26 cellular contexts compared by ENCODE assay signal in genomic region chr12:68349083-68349700, GRCh38. TPM values are rescaled to one million over a fixed set of nuclear protein-coding genes. Genes with fewer than 3 reads are reported as not detected.
DNase-seq lines count a peak whose midpoint lies in the region; ATAC-seq, FAIRE-seq and TF ChIP-seq lines count a peak whose summit lies in the region.
"Had no signal": no experiment of that assay in that cellular context is flagged by ENCODE, and none has a peak within 500 bp of the region (broad histone marks: within the 10 kb centered on the region; RNA-seq: fewer than 3 reads in every experiment).

No MANE protein-coding gene starts in this region.

- H2AK5ac ChIP-seq in IMR-90 (ENCODE audit: low read depth, low read length), result no peak overlapping the region

- H4K5ac ChIP-seq in IMR-90 (ENCODE audit: low read depth, low read length), result no peak overlapping the region

- no peaks in the 10 kb centered on the region for H3K9me3 Mint-ChIP-seq in astrocyte (ENCODE audit: unreplicated experiment)
- H3K9me3 Mint-ChIP-seq in nephron, result no peaks in the 10 kb centered on the region
- no peaks in the 10 kb centered on the region for H3K9me3 Mint-ChIP-seq in natural killer cell treated with Interleukin-12 subunit alpha and Interleukin-12 subunit beta and Interleukin-15 and Interleukin-18, amount 100 ng/mL, for 72 hours
- H3K9me3 Mint-ChIP-seq: activated CD4-positive, alpha-beta memory T cell treated with anti-CD3 and anti-CD28 coated beads for 36 hours; CD8-positive, alpha-beta T cell; stimulated activated naive CD8-positive, alpha-beta T cell treated with anti-CD3 and anti-CD28 coated beads, Interleukin-15, Interleukin-2, amounts not matched to agents 100 ng/mL and 50 ng/mL, for 24 hours; type B pancreatic cell had no signal

- no peak overlapping the region for H3K9ac ChIP-seq in IMR-90 (ENCODE audit: low read depth, low read length)
- H3K9ac ChIP-seq in astrocyte (ENCODE audit: low read length), result no peak overlapping the region

- H3K4me3 ChIP-seq in IMR-90 (ENCODE audit: insufficient read depth, low read depth, low read length), result no peak overlapping the region
- H3K4me3 ChIP-seq in astrocyte (ENCODE audit: insufficient read depth, low read depth, low read length), result no peak overlapping the region
- no peak overlapping the region for H3K4me3 ChIP-seq in foreskin fibroblast (ENCODE audit: low read depth in 1 of 2, low read length in 2 of 2)
- H3K4me3 ChIP-seq: esophagus squamous epithelium, heart right ventricle, lung, skin epidermis had no signal

- no TSS peak for BruUV-seq in IMR-90 (replicated peaks; lab: Mats Ljungman, UMichigan)

- no peaks in the 10 kb centered on the region for H3K79me2 ChIP-seq in astrocyte (ENCODE audit: insufficient read depth, low read length)

- intact Hi-C loops in IMR-90 (cut with micrococcal nuclease), result no loop called here

- H3K18ac ChIP-seq in IMR-90 (ENCODE audit: low read depth, low read length), result no peak overlapping the region

- dilution Hi-C loops in IMR-90 (cut with HindIII; ENCODE audit: low sequenced_read_pairs, unreplicated experiment), result no loop called here

- no peaks in the 10 kb centered on the region for H3K9me1 ChIP-seq in IMR-90 (ENCODE audit: insufficient read depth, low read length)

- DNase-seq in IMR-90, result peak; percentile 22
- DNase-seq in NCI-H2107 treated with DMSO at 0.1 percent for 48 hours (lab: John Stamatoyannopoulos, UW; ENCODE audit: unreplicated experiment), result peak; percentile 99
- DNase-seq in astrocyte (ENCODE audit: low read depth), result peak; percentile 56
- no peak for DNase-seq in foreskin fibroblast
- DNase-seq in natural killer cell treated with Interleukin-12 subunit alpha and Interleukin-12 subunit beta and Interleukin-15 and Interleukin-18, amount 100 ng/mL, for 72 hours (ENCODE audit: low spot score), result no peak
- DNase-seq: activated CD4-positive, alpha-beta memory T cell treated with anti-CD3 and anti-CD28 coated beads for 36 hours; activated naive CD4-positive, alpha-beta T cell; amygdala; CD8-positive, alpha-beta T cell; DND-41; esophagus squamous epithelium; heart right ventricle; KG1; naive B cell; NCI-H510A; posterior cingulate gyrus had no signal

- H4K20me1 ChIP-seq in IMR-90 (ENCODE audit: insufficient read depth, low read length) (no peaks in the 10 kb centered on the region), astrocyte (ENCODE audit: insufficient read depth, low read length) (no peaks in the 10 kb centered on the region)

- ATAC-seq in IMR-90 (ENCODE audit: low read depth) (peak; percentile 63), HG02678 (IDR thresholded peaks at IDR 0.05; ENCODE audit: unreplicated experiment) (no peak), HG03039 (IDR thresholded peaks at IDR 0.05; ENCODE audit: unreplicated experiment) (no peak)
- ATAC-seq in natural killer cell treated with Interleukin-12 subunit alpha and Interleukin-12 subunit beta and Interleukin-15 and Interleukin-18, amount 100 ng/mL, for 72 hours, result no peak
- ATAC-seq: CD8-positive, alpha-beta T cell; HCT116; heart right ventricle had no signal

- H3K56ac ChIP-seq in IMR-90 (ENCODE audit: extremely low read depth, insufficient read depth, low read length), result no peak overlapping the region

- H2BK5ac ChIP-seq in IMR-90 (ENCODE audit: low read depth, low read length, poor library complexity, severe bottlenecking), result no peak overlapping the region

- POLR2A ChIA-PET in IMR-90 (lab: Charles Lee; ENCODE audit: unreplicated experiment), result no interaction called here

- H3K36me3 Mint-ChIP-seq in astrocyte (ENCODE audit: low read depth, unreplicated experiment) (no peaks in the 10 kb centered on the region), nephron (ENCODE audit: low read depth) (no peaks in the 10 kb centered on the region)
- no peaks in the 10 kb centered on the region for H3K36me3 Mint-ChIP-seq in natural killer cell treated with Interleukin-12 subunit alpha and Interleukin-12 subunit beta and Interleukin-15 and Interleukin-18, amount 100 ng/mL, for 72 hours
- H3K36me3 Mint-ChIP-seq: activated CD4-positive, alpha-beta memory T cell treated with anti-CD3 and anti-CD28 coated beads for 36 hours; CD8-positive, alpha-beta T cell; naive B cell; type B pancreatic cell had no signal

- no peak for TF ChIP-seq POLR2A in IMR-90 (IDR thresholded peaks at IDR 0.05; ENCODE audit: low read depth, low read length)

- H3K36me3 ChIP-seq in IMR-90 (ENCODE audit: control insufficient read depth, insufficient read depth, low read length) (no peaks in the 10 kb centered on the region), astrocyte (ENCODE audit: insufficient read depth, low read length) (no peaks in the 10 kb centered on the region)
- H3K36me3 ChIP-seq: esophagus squamous epithelium, heart right ventricle had no signal

- no peak overlapping the region for H2AK9ac ChIP-seq in IMR-90 (replicated peaks; ENCODE audit: low read depth, low read length, poor library complexity)

- H3K4me3 Mint-ChIP-seq in astrocyte (ENCODE audit: unreplicated experiment) (no peak overlapping the region), nephron (no peak overlapping the region)
- H3K4me3 Mint-ChIP-seq in natural killer cell treated with Interleukin-12 subunit alpha and Interleukin-12 subunit beta and Interleukin-15 and Interleukin-18, amount 100 ng/mL, for 72 hours, result no peak overlapping the region
- H3K4me3 Mint-ChIP-seq: activated CD4-positive, alpha-beta memory T cell treated with anti-CD3 and anti-CD28 coated beads for 36 hours; CD8-positive, alpha-beta T cell; naive B cell; stimulated activated naive CD8-positive, alpha-beta T cell treated with anti-CD3 and anti-CD28 coated beads, Interleukin-15, Interleukin-2, amounts not matched to agents 100 ng/mL and 50 ng/mL, for 24 hours; T-helper 1 cell treated with Interleukin-12 subunit alpha and Interleukin-12 subunit beta and Interleukin-4 antibody, amounts not matched to agents 30 μg/mL and 1 μg/mL, for 36 hours; type B pancreatic cell had no signal

- no peak overlapping the region for H3K27ac Mint-ChIP-seq in astrocyte (ENCODE audit: unreplicated experiment)
- peak overlapping the region; percentile 50 to 59 (median 55) for H3K27ac Mint-ChIP-seq in nephron
- no peak overlapping the region for H3K27ac Mint-ChIP-seq in natural killer cell treated with Interleukin-12 subunit alpha and Interleukin-12 subunit beta and Interleukin-15 and Interleukin-18, amount 100 ng/mL, for 72 hours
- H3K27ac Mint-ChIP-seq: activated CD4-positive, alpha-beta memory T cell treated with anti-CD3 and anti-CD28 coated beads for 36 hours; CD8-positive, alpha-beta T cell; naive B cell; stimulated activated naive CD8-positive, alpha-beta T cell treated with anti-CD3 and anti-CD28 coated beads, Interleukin-15, Interleukin-2, amounts not matched to agents 100 ng/mL and 50 ng/mL, for 24 hours; T-helper 1 cell treated with Interleukin-12 subunit alpha and Interleukin-12 subunit beta and Interleukin-4 antibody, amounts not matched to agents 30 μg/mL and 1 μg/mL, for 36 hours; type B pancreatic cell had no signal

- no peak overlapping the region for H3K4ac ChIP-seq in IMR-90 (ENCODE audit: low read depth, low read length)

- TF ChIP-seq CTCF in IMR-90 (conservative IDR thresholded peaks at IDR 0.05; ENCODE audit: low read depth, low read length), result no peak
- no peak for TF ChIP-seq CTCF in astrocyte (IDR thresholded peaks at IDR 0.05; ENCODE audit: insufficient read depth, low read depth, low read length)
- no peak for TF ChIP-seq CTCF in nephron (IDR thresholded peaks at IDR 0.05; ENCODE audit: unreplicated experiment in 3 of 3)
- TF ChIP-seq CTCF in foreskin fibroblast (IDR thresholded peaks at IDR 0.05; ENCODE audit: low read depth, low read length), result no peak

- no peak overlapping the region for H2BK15ac ChIP-seq in IMR-90 (ENCODE audit: low read depth, low read length)

- no peak for FAIRE-seq in astrocyte (lab: Jason Lieb, UNC)

- H2BK20ac ChIP-seq in IMR-90 (ENCODE audit: low read depth, low read length), result no peak overlapping the region

- in situ Hi-C loops in IMR-90 (cut with MboI; ENCODE audit: low sequenced_read_pairs), result no loop called here

- H3K4me1 ChIP-seq in IMR-90 (ENCODE audit: control insufficient read depth, insufficient read depth, low read length) (peaks cover 17% of the 10 kb centered on the region), astrocyte (ENCODE audit: insufficient read depth, low read length) (peaks cover 13% of the 10 kb centered on the region)
- H3K4me1 ChIP-seq: heart right ventricle had no signal

- no peak overlapping the region for H3K27ac ChIP-seq in IMR-90 (ENCODE audit: insufficient read depth, low read length)
- no peak overlapping the region for H3K27ac ChIP-seq in astrocyte (ENCODE audit: low read depth, low read length)
- H3K27ac ChIP-seq: esophagus squamous epithelium, heart right ventricle, skin epidermis, VCaP had no signal

- H3K4me1 Mint-ChIP-seq in astrocyte (ENCODE audit: low read depth, unreplicated experiment), result peaks cover 19% of the 10 kb centered on the region
- peaks cover 26% of the 10 kb centered on the region for H3K4me1 Mint-ChIP-seq in nephron
- peaks cover 17 to 20% of the 10 kb centered on the region in 2 donors for H3K4me1 Mint-ChIP-seq in natural killer cell treated with Interleukin-12 subunit alpha and Interleukin-12 subunit beta and Interleukin-15 and Interleukin-18, amount 100 ng/mL, for 72 hours (ENCODE audit: low read depth in 2 of 2)

- no peak overlapping the region for H3K23ac ChIP-seq in IMR-90 (ENCODE audit: low read depth, low read length)

- TF ChIP-seq RAD21 in IMR-90 (IDR thresholded peaks at IDR 0.05; ENCODE audit: low read length), result no peak

- no peak overlapping the region for H3K14ac ChIP-seq in IMR-90 (replicated peaks; ENCODE audit: low read depth, low read length)

- H3K79me1 ChIP-seq in IMR-90 (ENCODE audit: low read depth in 1 of 2, low read length in 2 of 2), result no peaks in the 10 kb centered on the region

- H3K27me3 ChIP-seq in IMR-90 (ENCODE audit: control insufficient read depth, insufficient read depth, low read length) (peaks cover 11% of the 10 kb centered on the region), astrocyte (ENCODE audit: insufficient read depth, low read length) (peaks cover 3% of the 10 kb centered on the region)

- H3K4me2 ChIP-seq in IMR-90 (ENCODE audit: low read depth, low read length) (no peak overlapping the region), astrocyte (ENCODE audit: low read length) (no peak overlapping the region)

- H3K9me3 ChIP-seq in IMR-90 (ENCODE audit: control insufficient read depth, insufficient read depth, low read length), result no peaks in the 10 kb centered on the region
- H3K9me3 ChIP-seq in astrocyte (ENCODE audit: insufficient read depth, low read depth, low read length), result no peaks in the 10 kb centered on the region
- H3K9me3 ChIP-seq: esophagus squamous epithelium, heart right ventricle had no signal

- CTCF ChIA-PET in IMR-90 (lab: Yijun Ruan, JAX), result interaction anchor here (1.4 kb wide), 1 partner anchor 309 kb away, joined by 3 read pairs; no protein-coding TSS in a partner anchor

- H3K27me3 Mint-ChIP-seq in astrocyte (ENCODE audit: low read depth, unreplicated experiment) (no peaks in the 10 kb centered on the region), nephron (ENCODE audit: low read depth) (peaks cover 15% of the 10 kb centered on the region)
- no peaks in the 10 kb centered on the region for H3K27me3 Mint-ChIP-seq in natural killer cell treated with Interleukin-12 subunit alpha and Interleukin-12 subunit beta and Interleukin-15 and Interleukin-18, amount 100 ng/mL, for 72 hours
- H3K27me3 Mint-ChIP-seq: stimulated activated naive CD8-positive, alpha-beta T cell treated with anti-CD3 and anti-CD28 coated beads, Interleukin-15, Interleukin-2, amounts not matched to agents 100 ng/mL and 50 ng/mL, for 24 hours had no signal

- no peak overlapping the region for H4K91ac ChIP-seq in IMR-90 (ENCODE audit: insufficient read depth, low read depth, low read length)

- H2BK120ac ChIP-seq in IMR-90 (ENCODE audit: low read depth, low read length), result no peak overlapping the region

- WGBS in IMR-90 (ENCODE audit: extremely low coverage in 2 of 2, insufficient read length in 1 of 2), 2 experiments, result 33% methylated on average over 1 of the region's 4 CpGs; no CpG with 5 or more reads in 1 of the 2 experiments

- H2AFZ ChIP-seq in IMR-90 (replicated peaks; ENCODE audit: low read length, poor library complexity), result no peak overlapping the region
- H2AFZ ChIP-seq in astrocyte (ENCODE audit: low read depth, low read length), result no peak overlapping the region

- no peak overlapping the region for H4K8ac ChIP-seq in IMR-90 (ENCODE audit: low read depth in 2 of 2, low read length in 2 of 2)

RNA-seq across cellular contexts. Expression of gene MDM1, which starts 17.0 kb away (rescaled TPM):
- total RNA-seq in IMR-90 (2012; rRNA removed), result 5.6 and 7.8 TPM in 2 replicates
- polyA plus RNA-seq in IMR-90 (2012; rRNA removed), result 4.8 and 5.7 TPM in 2 replicates
- 0.52 and 0.65 TPM in 2 replicates for polyA plus RNA-seq in IMR-90 (2012; cell fraction: cytosol; rRNA removed)
- polyA plus RNA-seq in IMR-90 (2012; cell fraction: nucleus; rRNA removed; ENCODE audit: low replicate concordance), result 4.1 and 33.0 TPM in 2 replicates
- total RNA-seq in astrocyte, result 10.8 and 10.9 TPM in 2 replicates
- total RNA-seq in natural killer cell treated with Interleukin-12 subunit alpha and Interleukin-12 subunit beta and Interleukin-15 and Interleukin-18, amount 100 ng/mL, for 72 hours, result 10 to 100 TPM; 34.1 to 60.0 TPM

Comparison
In these comparisons a context has a peak if more than half of its experiments do, and no peak if none do; other contexts are left out.
1. DNase-seq: peak in IMR-90 (single experiment), NCI-H2107 treated with DMSO at 0.1 percent for 48 hours (single experiment) and astrocyte (single experiment); none in foreskin fibroblast (0 of 2) and natural killer cell treated with Interleukin-12 subunit alpha and Interleukin-12 subunit beta and Interleukin-15 and Interleukin-18, amount 100 ng/mL, for 72 hours (single experiment).
2. H3K27ac Mint-ChIP-seq: peak in nephron (3 of 3); none in astrocyte (single experiment) and natural killer cell treated with Interleukin-12 subunit alpha and Interleukin-12 subunit beta and Interleukin-15 and Interleukin-18, amount 100 ng/mL, for 72 hours (0 of 2).